9 cellular contexts compared by ENCODE assay signal in genomic region chr11:57792060-57792541, GRCh38. TPM values are rescaled to one million over a fixed set of nuclear protein-coding genes. Genes with fewer than 3 reads are reported as not detected.
A peak's percentile ranks its signal among the peaks of the same experiment; 100 is the strongest.
DNase-seq lines count a peak whose midpoint lies in the region; ATAC-seq and TF ChIP-seq lines count a peak whose summit lies in the region.
"Had no signal": no experiment of that assay in that cellular context is flagged by ENCODE, and none has a peak within 500 bp of the region (broad histone marks: within the 10 kb centered on the region; RNA-seq: fewer than 3 reads in every experiment).

No MANE protein-coding gene starts in this region.

- H2AFZ ChIP-seq in osteoblast (ENCODE audit: low read length) = no peak overlapping the region

- H3K4me2 ChIP-seq in osteoblast (ENCODE audit: insufficient read depth, low read length) = no peak overlapping the region

- TF ChIP-seq CTCF in osteoblast (IDR thresholded peaks at IDR 0.05; ENCODE audit: extremely low read depth, low read depth, low read length) = no peak

- peaks cover 43% of the 10 kb centered on the region for H4K20me1 ChIP-seq in osteoblast (ENCODE audit: insufficient read depth, low read length)

- H3K27me3 ChIP-seq in osteoblast (ENCODE audit: insufficient read depth, low read length) (no peaks in the 10 kb centered on the region), thymus (ENCODE audit: control insufficient read depth, insufficient read depth) (no peaks in the 10 kb centered on the region)

- H3K9me3 ChIP-seq in osteoblast (ENCODE audit: low read depth, low read length) (no peaks in the 10 kb centered on the region), thymus (ENCODE audit: control insufficient read depth) (no peaks in the 10 kb centered on the region)

- peak; percentile 59 for DNase-seq in NK-92 treated with Interleukin-12 subunit alpha and Interleukin-12 subunit beta, amount 100 ng/mL, for 24 hours (lab: John Stamatoyannopoulos, UW)
- DNase-seq in NK-92 (lab: John Stamatoyannopoulos, UW; ENCODE audit: unreplicated experiment) = no peak
- DNase-seq in activated CD4-positive, alpha-beta T cell treated with anti-CD3 and anti-CD28 coated beads, Interleukin-2, amount 50 U/mL, for 24 hours (ENCODE audit: low read depth in 1 of 2, low spot score in 1 of 2) = peak; percentile 55 to 72
- peak; percentile 68 for DNase-seq in effector CD8-positive, alpha-beta T cell (lab: John Stamatoyannopoulos, UW)
- peak; percentile 83 for DNase-seq in osteoblast (ENCODE audit: insufficient read length, low spot score, missing footprints)
- no peak for DNase-seq in OCI-M2 (lab: John Stamatoyannopoulos, UW; ENCODE audit: unreplicated experiment)

- 11% methylated on average over 7 of the region's 7 CpGs for WGBS in thymus

- peak; percentile 94 for ATAC-seq in HG03565 (IDR thresholded peaks at IDR 0.05; ENCODE audit: unreplicated experiment)

- H3K36me3 ChIP-seq in osteoblast (ENCODE audit: insufficient read depth, low read length) (peaks cover 41% of the 10 kb centered on the region), thymus (ENCODE audit: control insufficient read depth, insufficient read depth) (peaks cover 11% of the 10 kb centered on the region)

- H3K4me1 ChIP-seq in osteoblast (ENCODE audit: insufficient read depth, low read length) (peaks cover 15% of the 10 kb centered on the region), thymus (ENCODE audit: control insufficient read depth, insufficient read depth, low read length) (peaks cover 8% of the 10 kb centered on the region)

- H3K79me2 ChIP-seq in osteoblast (ENCODE audit: insufficient read depth, low read length) = peaks cover 95% of the 10 kb centered on the region

- no peak overlapping the region for H3K4me3 ChIP-seq in osteoblast (ENCODE audit: insufficient read depth, low read length)
- no peak overlapping the region for H3K4me3 ChIP-seq in thymus (ENCODE audit: low read length)

- H3K27ac ChIP-seq in osteoblast (ENCODE audit: low read depth, low read length) = peak overlapping the region; percentile 57
- H3K27ac ChIP-seq in thymus (ENCODE audit: low read depth) = peak overlapping the region; percentile 92

RNA-seq across cellular contexts. Expression of gene CTNND1, which starts 30.5 kb away (rescaled TPM):
- 126 and 140 TPM in 2 replicates for total RNA-seq in osteoblast
- 34.9 TPM for polyA plus RNA-seq in thymus

RNA-seq across cellular contexts. Expression of gene BTBD18, which starts 40.5 kb away (rescaled TPM):
- total RNA-seq in osteoblast = not detected in 2 replicates
- 0.02 TPM for polyA plus RNA-seq in thymus
- total RNA-seq: frontal cortex had no signal

RNA-seq across cellular contexts. Expression of gene SELENOH, which starts 50.8 kb away (rescaled TPM):
- total RNA-seq in osteoblast = 58.9 and 68.8 TPM in 2 replicates
- 198 TPM for polyA plus RNA-seq in thymus

Comparison
In these comparisons a context has a peak if more than half of its experiments do, and no peak if none do; other contexts are left out.
1. DNase-seq: peak in NK-92 treated with Interleukin-12 subunit alpha and Interleukin-12 subunit beta, amount 100 ng/mL, for 24 hours (single experiment), activated CD4-positive, alpha-beta T cell treated with anti-CD3 and anti-CD28 coated beads, Interleukin-2, amount 50 U/mL, for 24 hours (2 of 2), effector CD8-positive, alpha-beta T cell (single experiment) and osteoblast (single experiment); none in NK-92 (single experiment) and OCI-M2 (single experiment).